10 cellular contexts compared by ENCODE assay signal in genomic region chr3:94101860-94102259, GRCh38.
DNase-seq lines count a peak whose midpoint lies in the region; ATAC-seq and TF ChIP-seq lines count a peak whose summit lies in the region.
"Had no signal": no experiment of that assay in that cellular context is flagged by ENCODE, and none has a peak within 500 bp of the region (broad histone marks: within the 10 kb centered on the region; RNA-seq: fewer than 3 reads in every experiment).

No MANE protein-coding gene starts in this region.

- H3K36me3 ChIP-seq in GM06990 (ENCODE audit: control insufficient read depth, insufficient read depth, low read length), result no peaks in the 10 kb centered on the region; the same call in none of the 2 replicates
- H3K36me3 ChIP-seq in OCI-LY1 (ENCODE audit: insufficient read depth, low read length), result peaks cover 18% of the 10 kb centered on the region; the same call in 1 of the 2 replicates

- H4K20me1 ChIP-seq in OCI-LY1 (ENCODE audit: insufficient read depth, low read length), result no peaks in the 10 kb centered on the region

- no peak overlapping the region for H2AFZ ChIP-seq in OCI-LY1 (ENCODE audit: low read length)

- no peaks in the 10 kb centered on the region for H3K4me1 ChIP-seq in OCI-LY1 (ENCODE audit: insufficient read depth, low read length, severe bottlenecking)

- H3K4me2 ChIP-seq in OCI-LY1 (ENCODE audit: low read length), result no peak overlapping the region

- no peak overlapping the region for H3K9ac ChIP-seq in OCI-LY1 (ENCODE audit: low read length)

- H3K9me3 ChIP-seq in OCI-LY1 (ENCODE audit: low read length), result no peaks in the 10 kb centered on the region

- H3K9me2 ChIP-seq in OCI-LY1 (ENCODE audit: low read depth, low read length), result no peaks in the 10 kb centered on the region

- no peaks in the 10 kb centered on the region for H3K27me3 ChIP-seq in GM06990 (replicated peaks; ENCODE audit: control insufficient read depth, insufficient read depth, low read length)
- H3K27me3 ChIP-seq in OCI-LY1 (ENCODE audit: insufficient read depth, low read length), result no peaks in the 10 kb centered on the region

- DNase-seq in GM06990 (ENCODE audit: extremely low read depth, insufficient read length) (no peak), epithelial cell of esophagus (ENCODE audit: low read depth) (peak; percentile 17), UCSD-AML1 (lab: John Stamatoyannopoulos, UW; ENCODE audit: unreplicated experiment) (no peak), NCI-H1694 treated with DMSO at 0.1 percent for 48 hours (lab: John Stamatoyannopoulos, UW) (no peak)
- DNase-seq: activated CD8-positive, alpha-beta memory T cell treated with anti-CD3 and anti-CD28 coated beads for 24 hours; NCI-H345 had no signal

- no peaks in the 10 kb centered on the region for H3F3A ChIP-seq in OCI-LY1 (ENCODE audit: insufficient read depth, low read length)

- TF ChIP-seq CTCF in 22Rv1 (IDR thresholded peaks at IDR 0.05) (peak; percentile 19; the same call in 1 of the 2 replicates), GM06990 (IDR thresholded peaks at IDR 0.05; ENCODE audit: insufficient read depth, low read length, poor library complexity, severe bottlenecking) (peak; percentile 13), OCI-LY1 (IDR thresholded peaks at IDR 0.05; ENCODE audit: low read length) (peak; percentile 26; the same call in 1 of the 2 replicates), epithelial cell of esophagus (IDR thresholded peaks at IDR 0.05; ENCODE audit: insufficient read depth, low read depth, low read length, missing control alignments) (no peak)

- no peak overlapping the region for H3K4me3 ChIP-seq in GM06990 (replicated peaks; ENCODE audit: low read depth, low read length)
- no peak overlapping the region for H3K4me3 ChIP-seq in OCI-LY1 (ENCODE audit: low read depth, low read length, poor library complexity, severe bottlenecking)
- no peak overlapping the region for H3K4me3 ChIP-seq in epithelial cell of esophagus (ENCODE audit: low read length)

- no peaks in the 10 kb centered on the region for H3K79me2 ChIP-seq in OCI-LY1 (ENCODE audit: insufficient read depth, low read length)

- H3K27ac ChIP-seq in 22Rv1, result no peak overlapping the region
- no peak overlapping the region for H3K27ac ChIP-seq in OCI-LY1 (ENCODE audit: low read depth, low read length, poor library complexity, severe bottlenecking)

- ATAC-seq in HG02798 (IDR thresholded peaks at IDR 0.05; ENCODE audit: poor library complexity, unreplicated experiment) (no peak), HG03457 (IDR thresholded peaks at IDR 0.05; ENCODE audit: unreplicated experiment) (no peak)
